26 cellular contexts compared by ENCODE assay signal in the genomic region with DNA sequence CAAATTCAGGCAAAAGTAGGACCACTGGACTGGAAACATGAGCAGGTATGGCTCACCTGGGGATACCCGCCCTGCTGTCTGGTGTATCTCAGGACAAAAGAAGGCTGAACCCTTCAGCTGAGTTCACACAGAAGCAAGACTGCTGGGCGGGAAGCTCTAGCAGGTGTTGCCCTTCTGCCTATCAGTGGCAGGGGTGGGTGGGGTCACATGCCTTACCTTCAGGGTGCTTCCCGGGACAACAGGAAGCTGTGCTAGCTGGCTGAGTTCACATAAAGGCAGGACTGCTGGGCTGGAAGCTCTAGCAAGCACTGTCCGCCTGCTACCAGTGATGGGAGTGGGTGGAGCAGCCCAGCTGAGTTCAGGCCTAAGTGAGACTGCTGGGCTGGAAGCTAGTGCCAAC.
"Had no signal": no experiment of that assay in that cellular context is flagged by ENCODE, and none has a peak within 500 bp of the region (broad histone marks: within the 10 kb centered on the region; RNA-seq: fewer than 3 reads in every experiment).

No MANE protein-coding gene starts in this region.

- H3K27ac ChIP-seq: brain microvascular endothelial cell, cardiac muscle cell, SJSA1 had no signal

- H3K36me3 Mint-ChIP-seq: activated CD4-positive, alpha-beta memory T cell treated with anti-CD3 and anti-CD28 coated beads for 36 hours; activated naive CD8-positive, alpha-beta T cell had no signal

- H3K36me3 ChIP-seq: brain microvascular endothelial cell, cardiac muscle cell, SJSA1 had no signal

- H3K4me1 Mint-ChIP-seq: activated B cell treated with CpG ODN at 0.5 μM for 24 hours; activated CD4-positive, alpha-beta T cell treated with anti-CD3 and anti-CD28 coated beads, Interleukin-2, amount 10 ng/mL, durations not matched to agents 7 days and 5 days; activated T-helper 17 cell treated with anti-CD3 and anti-CD28 coated beads, Interleukin-2, amount 50 U/mL, for 72 hours; IgD-negative memory B cell; T-helper 17 cell had no signal

- DNase-seq: activated B cell treated with CpG ODN at 0.5 μM for 24 hours; activated CD4-positive, alpha-beta memory T cell treated with anti-CD3 and anti-CD28 coated beads for 36 hours; activated CD4-positive, alpha-beta T cell treated with anti-CD3 and anti-CD28 coated beads, Interleukin-2, amount 10 ng/mL, durations not matched to agents 7 days and 5 days; activated gamma-delta T cell; activated naive CD4-positive, alpha-beta T cell treated with anti-CD3 and anti-CD28 coated beads for 36 hours; activated T-cell treated with anti-CD3 and anti-CD28 coated beads for 4 hours; activated T-cell treated with anti-CD3 and anti-CD28 coated beads, Interleukin-2, amount 50 U/mL, for 48 hours; amygdala; brain microvascular endothelial cell; KG1; NCI-H1048; NCI-H2029; NCI-H446; NCI-H524 treated with DMSO at 0.1 percent for 48 hours; NK-92 treated with Interleukin-12 subunit alpha and Interleukin-12 subunit beta, amount 100 ng/mL, for 24 hours; OCI-M1; SHP77; T-helper 17 cell; T-helper 9 cell had no signal

- H3K4me3 Mint-ChIP-seq: activated B cell treated with CpG ODN at 0.5 μM for 24 hours; activated CD4-positive, alpha-beta memory T cell treated with anti-CD3 and anti-CD28 coated beads for 36 hours; activated CD4-positive, alpha-beta T cell treated with anti-CD3 and anti-CD28 coated beads, Interleukin-2, amount 10 ng/mL, durations not matched to agents 7 days and 5 days; activated naive CD4-positive, alpha-beta T cell treated with anti-CD3 and anti-CD28 coated beads for 36 hours; activated naive CD8-positive, alpha-beta T cell; activated T-helper 17 cell treated with anti-CD3 and anti-CD28 coated beads, Interleukin-2, amount 50 U/mL, for 72 hours; IgD-negative memory B cell; T-helper 17 cell had no signal

- H3K27ac Mint-ChIP-seq: activated B cell treated with CpG ODN at 0.5 μM for 24 hours; activated CD4-positive, alpha-beta memory T cell treated with anti-CD3 and anti-CD28 coated beads for 36 hours; activated CD4-positive, alpha-beta T cell treated with anti-CD3 and anti-CD28 coated beads, Interleukin-2, amount 10 ng/mL, durations not matched to agents 7 days and 5 days; activated naive CD4-positive, alpha-beta T cell treated with anti-CD3 and anti-CD28 coated beads for 36 hours; activated naive CD8-positive, alpha-beta T cell; activated T-helper 17 cell treated with anti-CD3 and anti-CD28 coated beads, Interleukin-2, amount 50 U/mL, for 72 hours; IgD-negative memory B cell; T-helper 17 cell had no signal

- H3K4me3 ChIP-seq: cardiac muscle cell, SJSA1 had no signal

- ATAC-seq: activated T-helper 17 cell treated with anti-CD3 and anti-CD28 coated beads, Interleukin-2, amount 50 U/mL, for 72 hours; Panc1; SK-N-SH treated with all-trans-retinoic acid at 6 μM for 48 hours; T-helper 17 cell had no signal

- H3K27me3 ChIP-seq: brain microvascular endothelial cell, cardiac muscle cell, SJSA1 had no signal

- H3K4me1 ChIP-seq: SJSA1 had no signal

- H3K27me3 Mint-ChIP-seq: activated CD4-positive, alpha-beta memory T cell treated with anti-CD3 and anti-CD28 coated beads for 36 hours; activated CD4-positive, alpha-beta T cell treated with anti-CD3 and anti-CD28 coated beads, Interleukin-2, amount 10 ng/mL, durations not matched to agents 7 days and 5 days; activated naive CD8-positive, alpha-beta T cell; activated T-helper 17 cell treated with anti-CD3 and anti-CD28 coated beads, Interleukin-2, amount 50 U/mL, for 72 hours; IgD-negative memory B cell; T-helper 17 cell had no signal
